Comparison of ENCODE assay signal across 27 cellular contexts in the genomic region with DNA sequence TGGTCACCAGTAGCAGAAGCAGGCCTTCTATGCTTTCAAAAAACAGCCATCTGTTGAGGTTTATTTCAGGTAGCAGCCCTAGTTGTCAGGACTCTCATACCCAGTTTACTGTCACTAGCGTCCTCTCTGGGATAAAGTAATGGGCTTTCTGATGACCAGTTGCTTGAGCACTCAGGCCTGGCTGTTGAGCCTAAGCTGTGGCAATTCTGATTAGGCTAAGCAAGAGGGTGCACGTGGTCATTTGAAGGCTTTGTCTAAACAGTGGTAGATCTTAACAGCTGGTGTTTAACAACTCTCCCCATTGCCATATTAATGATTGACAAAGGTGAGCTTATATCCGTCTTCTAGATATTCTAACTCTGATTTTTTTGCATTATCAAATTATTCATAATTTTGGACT.
"Had no signal": no experiment of that assay in that cellular context is flagged by ENCODE, and none has a peak within 500 bp of the region (broad histone marks: within the 10 kb centered on the region; RNA-seq: fewer than 3 reads in every experiment).

No MANE protein-coding gene starts in this region.

- H3K27ac Mint-ChIP-seq: dendritic cell treated with granulocyte-macrophage colony-stimulating factor and Interleukin-4, amounts not matched to agents 40 ng/mL and 50 ng/mL, for 4 days; effector memory CD8-positive, alpha-beta T cell; endodermal cell; mesothelial cell of epicardium; naive B cell had no signal

- ATAC-seq: effector memory CD8-positive, alpha-beta T cell; esophagus mucosa; gastrocnemius medialis; heart right ventricle; left cardiac atrium; left lung; left ventricle myocardium superior; lower lobe of right lung; mucosa of descending colon had no signal

- H3K4me3 ChIP-seq: colonic mucosa, esophagus squamous epithelium, gastrocnemius medialis, heart right ventricle, left lung, lower lobe of right lung, mucosa of descending colon had no signal

- H3K9me3 Mint-ChIP-seq: dendritic cell treated with granulocyte-macrophage colony-stimulating factor and Interleukin-4, amounts not matched to agents 40 ng/mL and 50 ng/mL, for 4 days; effector memory CD8-positive, alpha-beta T cell had no signal

- H3K27me3 Mint-ChIP-seq: dendritic cell treated with granulocyte-macrophage colony-stimulating factor and Interleukin-4, amounts not matched to agents 40 ng/mL and 50 ng/mL, for 4 days had no signal

- H3K27me3 ChIP-seq: colonic mucosa, esophagus squamous epithelium, gastrocnemius medialis, heart right ventricle, left lung had no signal

- H3K36me3 Mint-ChIP-seq: mesothelial cell of epicardium, naive B cell had no signal

- H3K36me3 ChIP-seq: colonic mucosa, esophagus squamous epithelium, gastrocnemius medialis, heart right ventricle, left lung, lower lobe of right lung had no signal

- DNase-seq: colonic mucosa; cortex of kidney; effector CD8-positive, alpha-beta T cell; effector memory CD8-positive, alpha-beta T cell; endodermal cell; erythroblast; esophagus squamous epithelium; foreskin fibroblast; foreskin melanocyte; gastrocnemius medialis; glutamatergic neuron; head of caudate nucleus; heart right ventricle; hippocampal formation; left cardiac atrium; left lung; left ventricle myocardium superior; lower lobe of right lung; mesenchymal stem cell; mucosa of descending colon; naive B cell had no signal

- H3K9me3 ChIP-seq: colonic mucosa, esophagus squamous epithelium, gastrocnemius medialis, left lung, lower lobe of right lung, mucosa of descending colon had no signal

- H3K4me1 Mint-ChIP-seq: mesothelial cell of epicardium, naive B cell had no signal

- H3K27ac ChIP-seq: colonic mucosa, epithelial cell of prostate, esophagus squamous epithelium, gastrocnemius medialis, heart right ventricle, left lung, lower lobe of right lung had no signal

- H3K4me3 Mint-ChIP-seq: dendritic cell treated with granulocyte-macrophage colony-stimulating factor and Interleukin-4, amounts not matched to agents 40 ng/mL and 50 ng/mL, for 4 days; effector memory CD8-positive, alpha-beta T cell; endodermal cell; mesothelial cell of epicardium; naive B cell had no signal

- FAIRE-seq: endometrium, keratinocyte had no signal

- H3K4me1 ChIP-seq: colonic mucosa, esophagus squamous epithelium, gastrocnemius medialis, heart right ventricle, left lung, lower lobe of right lung had no signal
